21 cellular contexts compared by ENCODE assay signal in genomic region chr6:5681480-5681879, GRCh38.
DNase-seq lines count a peak whose midpoint lies in the region; ATAC-seq and TF ChIP-seq lines count a peak whose summit lies in the region.
"Had no signal": no experiment of that assay in that cellular context is flagged by ENCODE, and none has a peak within 500 bp of the region (broad histone marks: within the 10 kb centered on the region; RNA-seq: fewer than 3 reads in every experiment).

No MANE protein-coding gene starts in this region.

- CTCF ChIA-PET in activated CD8-positive, alpha-beta T cell treated with anti-CD3 and anti-CD28 coated beads for 36 hours (lab: Charles Lee) = interaction anchor here (1.3 kb wide), 1 partner anchor 10 kb away, joined by 3 read pairs; no protein-coding TSS in a partner anchor
- CTCF ChIA-PET in activated CD8-positive, alpha-beta T cell treated with anti-CD3 and anti-CD28 coated beads, Interleukin-2, amount 10 ng/mL, durations not matched to agents 7 days and 5 days (lab: Charles Lee) = interaction anchor here (1.0 kb wide), 1 partner anchor 10 kb away, joined by 3 read pairs; no protein-coding TSS in a partner anchor
- CTCF ChIA-PET in CD8-positive, alpha-beta memory T cell (lab: Charles Lee) = no interaction called here

- H3K9me3 Mint-ChIP-seq in activated CD8-positive, alpha-beta T cell treated with anti-CD3 and anti-CD28 coated beads for 36 hours = peaks cover 3% of the 10 kb centered on the region
- peaks cover 8% of the 10 kb centered on the region for H3K9me3 Mint-ChIP-seq in activated CD8-positive, alpha-beta T cell treated with anti-CD3 and anti-CD28 coated beads, Interleukin-2, amount 10 ng/mL, durations not matched to agents 7 days and 5 days (ENCODE audit: insufficient read depth)
- peaks cover 6 to 18% (median 12%) of the 10 kb centered on the region in 5 donors for H3K9me3 Mint-ChIP-seq in CD8-positive, alpha-beta memory T cell

- H3K4me1 Mint-ChIP-seq in activated CD8-positive, alpha-beta T cell treated with anti-CD3 and anti-CD28 coated beads for 36 hours (ENCODE audit: low read depth) = peaks cover 17% of the 10 kb centered on the region
- peaks cover 3% of the 10 kb centered on the region for H3K4me1 Mint-ChIP-seq in activated CD8-positive, alpha-beta T cell treated with anti-CD3 and anti-CD28 coated beads, Interleukin-2, amount 10 ng/mL, durations not matched to agents 7 days and 5 days (ENCODE audit: low read depth)
- H3K4me1 Mint-ChIP-seq in CD8-positive, alpha-beta memory T cell = peaks cover 0 to 8% (median 2%) of the 10 kb centered on the region in 3 donors

- H3K27ac ChIP-seq in CD8-positive, alpha-beta memory T cell (ENCODE audit: low read depth, low read length) = no peak overlapping the region
- H3K27ac ChIP-seq: breast epithelium, C4-2B, left lung, testis had no signal

- POLR2A ChIA-PET in activated CD8-positive, alpha-beta T cell treated with anti-CD3 and anti-CD28 coated beads for 36 hours (lab: Charles Lee) = interaction anchor here (0.9 kb wide), 1 partner anchor 23 kb away, joined by 3 read pairs; no protein-coding TSS in a partner anchor
- POLR2A ChIA-PET in activated CD8-positive, alpha-beta T cell treated with anti-CD3 and anti-CD28 coated beads, Interleukin-2, amount 10 ng/mL, durations not matched to agents 7 days and 5 days (lab: Charles Lee) = no interaction called here
- POLR2A ChIA-PET in CD8-positive, alpha-beta memory T cell (lab: Charles Lee) = no interaction called here

- H3K4me3 ChIP-seq in epithelial cell of esophagus (ENCODE audit: low read length) (no peak overlapping the region), skeletal muscle cell (ENCODE audit: low read depth, low read length) (no peak overlapping the region)
- H3K4me3 ChIP-seq in CD8-positive, alpha-beta memory T cell (ENCODE audit: low read length) = no peak overlapping the region
- H3K4me3 ChIP-seq: breast epithelium, left lung, testis had no signal

- H3K27ac Mint-ChIP-seq in activated CD8-positive, alpha-beta T cell treated with anti-CD3 and anti-CD28 coated beads for 36 hours = no peak overlapping the region
- H3K27ac Mint-ChIP-seq in activated CD8-positive, alpha-beta T cell treated with anti-CD3 and anti-CD28 coated beads, Interleukin-2, amount 10 ng/mL, durations not matched to agents 7 days and 5 days = no peak overlapping the region
- H3K27ac Mint-ChIP-seq in CD8-positive, alpha-beta memory T cell = no peak overlapping the region

- H3K4me1 ChIP-seq in CD8-positive, alpha-beta memory T cell (ENCODE audit: insufficient read depth, low read length) = peaks cover 17% of the 10 kb centered on the region
- H3K4me1 ChIP-seq: breast epithelium, testis had no signal

- ATAC-seq in activated CD8-positive, alpha-beta T cell treated with anti-CD3 and anti-CD28 coated beads for 36 hours = peak; percentile 51
- ATAC-seq in activated CD8-positive, alpha-beta T cell treated with anti-CD3 and anti-CD28 coated beads, Interleukin-2, amount 10 ng/mL, durations not matched to agents 7 days and 5 days = no peak
- no peak for ATAC-seq in HG02840 (IDR thresholded peaks at IDR 0.05; ENCODE audit: low FRiP score, unreplicated experiment)
- ATAC-seq: left lung had no signal

- TF ChIP-seq CTCF in activated CD8-positive, alpha-beta T cell treated with anti-CD3 and anti-CD28 coated beads for 36 hours (IDR thresholded peaks at IDR 0.05) = no peak
- no peak for TF ChIP-seq CTCF in epithelial cell of esophagus (IDR thresholded peaks at IDR 0.05; ENCODE audit: insufficient read depth, low read depth, low read length, missing control alignments)

- H3K36me3 ChIP-seq in CD8-positive, alpha-beta memory T cell (ENCODE audit: insufficient read depth, low read length) = no peaks in the 10 kb centered on the region
- H3K36me3 ChIP-seq: breast epithelium, left lung had no signal

- H3K9me3 ChIP-seq in CD8-positive, alpha-beta memory T cell (ENCODE audit: low read length) = no peaks in the 10 kb centered on the region
- H3K9me3 ChIP-seq: breast epithelium, testis had no signal

- no peaks in the 10 kb centered on the region for H3K27me3 Mint-ChIP-seq in activated CD8-positive, alpha-beta T cell treated with anti-CD3 and anti-CD28 coated beads for 36 hours
- H3K27me3 Mint-ChIP-seq in activated CD8-positive, alpha-beta T cell treated with anti-CD3 and anti-CD28 coated beads, Interleukin-2, amount 10 ng/mL, durations not matched to agents 7 days and 5 days (ENCODE audit: low read depth) = no peaks in the 10 kb centered on the region
- no peaks in the 10 kb centered on the region for H3K27me3 Mint-ChIP-seq in CD8-positive, alpha-beta memory T cell
- H3K27me3 Mint-ChIP-seq: T-cell had no signal

- H3K4me3 Mint-ChIP-seq in activated CD8-positive, alpha-beta T cell treated with anti-CD3 and anti-CD28 coated beads for 36 hours = no peak overlapping the region
- no peak overlapping the region for H3K4me3 Mint-ChIP-seq in activated CD8-positive, alpha-beta T cell treated with anti-CD3 and anti-CD28 coated beads, Interleukin-2, amount 10 ng/mL, durations not matched to agents 7 days and 5 days
- no peak overlapping the region for H3K4me3 Mint-ChIP-seq in CD8-positive, alpha-beta memory T cell
- H3K4me3 Mint-ChIP-seq: T-cell had no signal

- H3K27me3 ChIP-seq in CD8-positive, alpha-beta memory T cell (ENCODE audit: insufficient read depth, low read length, poor library complexity, severe bottlenecking) = no peaks in the 10 kb centered on the region
- H3K27me3 ChIP-seq: breast epithelium, left lung, testis had no signal

- intact Hi-C loops in activated CD8-positive, alpha-beta T cell treated with anti-CD3 and anti-CD28 coated beads for 36 hours (cut with micrococcal nuclease) = no loop called here

- peaks cover 12% of the 10 kb centered on the region for H3K36me3 Mint-ChIP-seq in activated CD8-positive, alpha-beta T cell treated with anti-CD3 and anti-CD28 coated beads for 36 hours (ENCODE audit: low read depth)
- H3K36me3 Mint-ChIP-seq in activated CD8-positive, alpha-beta T cell treated with anti-CD3 and anti-CD28 coated beads, Interleukin-2, amount 10 ng/mL, durations not matched to agents 7 days and 5 days (ENCODE audit: low read depth) = peaks cover 4% of the 10 kb centered on the region
- H3K36me3 Mint-ChIP-seq in CD8-positive, alpha-beta memory T cell = peaks cover 13 to 49% (median 20%) of the 10 kb centered on the region in 3 donors

- no peak for DNase-seq in activated CD8-positive, alpha-beta T cell treated with anti-CD3 and anti-CD28 coated beads for 36 hours
- no peak for DNase-seq in activated CD8-positive, alpha-beta T cell treated with anti-CD3 and anti-CD28 coated beads, Interleukin-2, amount 10 ng/mL, durations not matched to agents 7 days and 5 days
- DNase-seq in NAMALWA (ENCODE audit: low spot score) (peak; percentile 38), epithelial cell of esophagus (ENCODE audit: low read depth) (peak; percentile 37), skeletal muscle cell (ENCODE audit: low read depth) (peak; percentile 51), NCI-H2227 treated with DMSO at 0.1 percent for 48 hours (lab: John Stamatoyannopoulos, UW) (no peak)
- DNase-seq in CD8-positive, alpha-beta memory T cell = no peak
- DNase-seq: activated CD4-positive, alpha-beta T cell treated with anti-CD3 and anti-CD28 coated beads, Interleukin-2, amount 50 U/mL, for 48 hours; Kasumi-1; left lung; NCI-H1105 treated with DMSO at 0.1 percent for 48 hours; NCI-H2107; NCI-H524; occipital lobe; OCI-M1; Right ventricle myocardium superior; T-cell; testis had no signal

Comparison
In these comparisons a context has a peak if more than half of its experiments do, and no peak if none do; other contexts are left out.
1. DNase-seq: peak in NAMALWA (single experiment), epithelial cell of esophagus (single experiment) and skeletal muscle cell (single experiment); none in activated CD8-positive, alpha-beta T cell treated with anti-CD3 and anti-CD28 coated beads for 36 hours (single experiment), activated CD8-positive, alpha-beta T cell treated with anti-CD3 and anti-CD28 coated beads, Interleukin-2, amount 10 ng/mL, durations not matched to agents 7 days and 5 days (single experiment), CD8-positive, alpha-beta memory T cell (0 of 5) and NCI-H2227 treated with DMSO at 0.1 percent for 48 hours (single experiment).